Comparison of ENCODE assay signal across 2 cellular contexts in the genomic region with DNA sequence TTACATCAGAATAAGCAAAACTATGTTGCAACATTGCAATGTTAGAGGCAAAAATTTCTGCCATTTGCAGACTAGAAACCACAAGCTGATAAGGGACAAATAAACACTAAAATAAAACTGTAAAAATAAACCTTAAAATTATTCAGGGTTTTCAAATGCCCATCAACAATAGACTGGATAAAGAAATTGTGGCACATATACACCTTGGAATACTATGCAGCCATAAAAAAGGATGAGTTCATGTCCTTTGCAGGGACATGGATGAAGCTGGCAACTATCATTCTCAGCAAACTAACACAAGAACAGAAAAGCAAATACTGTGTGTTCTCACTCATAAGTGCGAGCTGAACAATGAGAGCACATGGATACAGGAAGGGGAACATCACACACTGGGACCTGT.
TF ChIP-seq lines count a peak whose summit lies in the region.

No MANE protein-coding gene starts in this region.

TF ChIP-seq in SK-N-SH, 30 proteins besides CTCF, POLR2A, EP300 and RAD21 (continued from another document):
- TF ChIP-seq TAF1 (IDR thresholded peaks at IDR 0.05; ENCODE audit: borderline replicate concordance, low read depth, low read length) (no peak), NRF1 (IDR thresholded peaks at IDR 0.05; ENCODE audit: low read depth, low read length) (no peak), MXI1 (IDR thresholded peaks at IDR 0.05; ENCODE audit: low read depth, low read length) (no peak), FOXJ3 (CRISPR knock-in tag; IDR thresholded peaks at IDR 0.05) (no peak), RFX5 (IDR thresholded peaks at IDR 0.05; ENCODE audit: low read length) (no peak), RXRA (IDR thresholded peaks at IDR 0.05; ENCODE audit: borderline replicate concordance, low read depth) (no peak), FOSL2 (IDR thresholded peaks at IDR 0.05; ENCODE audit: borderline replicate concordance, low read depth) (no peak), FOXM1 (IDR thresholded peaks at IDR 0.05; ENCODE audit: low read depth) (no peak), TCF12 (IDR thresholded peaks at IDR 0.05) (no peak), MEF2A (IDR thresholded peaks at IDR 0.05; ENCODE audit: borderline replicate concordance, low read depth) (no peak)
- TF ChIP-seq, protein P1, sequence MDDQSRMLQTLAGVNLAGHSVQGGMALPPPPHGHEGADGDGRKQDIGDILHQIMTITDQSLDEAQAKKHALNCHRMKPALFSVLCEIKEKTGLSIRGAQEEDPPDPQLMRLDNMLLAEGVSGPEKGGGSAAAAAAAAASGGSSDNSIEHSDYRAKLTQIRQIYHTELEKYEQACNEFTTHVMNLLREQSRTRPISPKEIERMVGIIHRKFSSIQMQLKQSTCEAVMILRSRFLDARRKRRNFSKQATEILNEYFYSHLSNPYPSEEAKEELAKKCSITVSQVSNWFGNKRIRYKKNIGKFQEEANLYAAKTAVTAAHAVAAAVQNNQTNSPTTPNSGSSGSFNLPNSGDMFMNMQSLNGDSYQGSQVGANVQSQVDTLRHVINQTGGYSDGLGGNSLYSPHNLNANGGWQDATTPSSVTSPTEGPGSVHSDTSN (IDR thresholded peaks at IDR 0.05), result no peak
- TF ChIP-seq, protein P2, sequence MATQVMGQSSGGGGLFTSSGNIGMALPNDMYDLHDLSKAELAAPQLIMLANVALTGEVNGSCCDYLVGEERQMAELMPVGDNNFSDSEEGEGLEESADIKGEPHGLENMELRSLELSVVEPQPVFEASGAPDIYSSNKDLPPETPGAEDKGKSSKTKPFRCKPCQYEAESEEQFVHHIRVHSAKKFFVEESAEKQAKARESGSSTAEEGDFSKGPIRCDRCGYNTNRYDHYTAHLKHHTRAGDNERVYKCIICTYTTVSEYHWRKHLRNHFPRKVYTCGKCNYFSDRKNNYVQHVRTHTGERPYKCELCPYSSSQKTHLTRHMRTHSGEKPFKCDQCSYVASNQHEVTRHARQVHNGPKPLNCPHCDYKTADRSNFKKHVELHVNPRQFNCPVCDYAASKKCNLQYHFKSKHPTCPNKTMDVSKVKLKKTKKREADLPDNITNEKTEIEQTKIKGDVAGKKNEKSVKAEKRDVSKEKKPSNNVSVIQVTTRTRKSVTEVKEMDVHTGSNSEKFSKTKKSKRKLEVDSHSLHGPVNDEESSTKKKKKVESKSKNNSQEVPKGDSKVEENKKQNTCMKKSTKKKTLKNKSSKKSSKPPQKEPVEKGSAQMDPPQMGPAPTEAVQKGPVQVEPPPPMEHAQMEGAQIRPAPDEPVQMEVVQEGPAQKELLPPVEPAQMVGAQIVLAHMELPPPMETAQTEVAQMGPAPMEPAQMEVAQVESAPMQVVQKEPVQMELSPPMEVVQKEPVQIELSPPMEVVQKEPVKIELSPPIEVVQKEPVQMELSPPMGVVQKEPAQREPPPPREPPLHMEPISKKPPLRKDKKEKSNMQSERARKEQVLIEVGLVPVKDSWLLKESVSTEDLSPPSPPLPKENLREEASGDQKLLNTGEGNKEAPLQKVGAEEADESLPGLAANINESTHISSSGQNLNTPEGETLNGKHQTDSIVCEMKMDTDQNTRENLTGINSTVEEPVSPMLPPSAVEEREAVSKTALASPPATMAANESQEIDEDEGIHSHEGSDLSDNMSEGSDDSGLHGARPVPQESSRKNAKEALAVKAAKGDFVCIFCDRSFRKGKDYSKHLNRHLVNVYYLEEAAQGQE (IDR thresholded peaks at IDR 0.05; ENCODE audit: low read depth, low read length), result no peak
- TF ChIP-seq, protein P3, sequence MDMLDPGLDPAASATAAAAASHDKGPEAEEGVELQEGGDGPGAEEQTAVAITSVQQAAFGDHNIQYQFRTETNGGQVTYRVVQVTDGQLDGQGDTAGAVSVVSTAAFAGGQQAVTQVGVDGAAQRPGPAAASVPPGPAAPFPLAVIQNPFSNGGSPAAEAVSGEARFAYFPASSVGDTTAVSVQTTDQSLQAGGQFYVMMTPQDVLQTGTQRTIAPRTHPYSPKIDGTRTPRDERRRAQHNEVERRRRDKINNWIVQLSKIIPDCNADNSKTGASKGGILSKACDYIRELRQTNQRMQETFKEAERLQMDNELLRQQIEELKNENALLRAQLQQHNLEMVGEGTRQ (IDR thresholded peaks at IDR 0.05; ENCODE audit: borderline replicate concordance, low read depth, low read length), result no peak
- TF ChIP-seq, protein P4, sequence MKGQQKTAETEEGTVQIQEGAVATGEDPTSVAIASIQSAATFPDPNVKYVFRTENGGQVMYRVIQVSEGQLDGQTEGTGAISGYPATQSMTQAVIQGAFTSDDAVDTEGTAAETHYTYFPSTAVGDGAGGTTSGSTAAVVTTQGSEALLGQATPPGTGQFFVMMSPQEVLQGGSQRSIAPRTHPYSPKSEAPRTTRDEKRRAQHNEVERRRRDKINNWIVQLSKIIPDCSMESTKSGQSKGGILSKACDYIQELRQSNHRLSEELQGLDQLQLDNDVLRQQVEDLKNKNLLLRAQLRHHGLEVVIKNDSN (IDR thresholded peaks at IDR 0.05; ENCODE audit: borderline replicate concordance, low read depth), result no peak
- TF ChIP-seq, protein P5, sequence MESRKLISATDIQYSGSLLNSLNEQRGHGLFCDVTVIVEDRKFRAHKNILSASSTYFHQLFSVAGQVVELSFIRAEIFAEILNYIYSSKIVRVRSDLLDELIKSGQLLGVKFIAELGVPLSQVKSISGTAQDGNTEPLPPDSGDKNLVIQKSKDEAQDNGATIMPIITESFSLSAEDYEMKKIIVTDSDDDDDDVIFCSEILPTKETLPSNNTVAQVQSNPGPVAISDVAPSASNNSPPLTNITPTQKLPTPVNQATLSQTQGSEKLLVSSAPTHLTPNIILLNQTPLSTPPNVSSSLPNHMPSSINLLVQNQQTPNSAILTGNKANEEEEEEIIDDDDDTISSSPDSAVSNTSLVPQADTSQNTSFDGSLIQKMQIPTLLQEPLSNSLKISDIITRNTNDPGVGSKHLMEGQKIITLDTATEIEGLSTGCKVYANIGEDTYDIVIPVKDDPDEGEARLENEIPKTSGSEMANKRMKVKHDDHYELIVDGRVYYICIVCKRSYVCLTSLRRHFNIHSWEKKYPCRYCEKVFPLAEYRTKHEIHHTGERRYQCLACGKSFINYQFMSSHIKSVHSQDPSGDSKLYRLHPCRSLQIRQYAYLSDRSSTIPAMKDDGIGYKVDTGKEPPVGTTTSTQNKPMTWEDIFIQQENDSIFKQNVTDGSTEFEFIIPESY (IDR thresholded peaks at IDR 0.05; ENCODE audit: borderline replicate concordance, low read depth), result no peak

TF ChIP-seq in HEK293, 187 proteins besides CTCF, POLR2A, EP300 and RAD21:
- TF ChIP-seq, protein P1 (CRISPR knock-in tag; IDR thresholded peaks at IDR 0.05), result no peak
- TF ChIP-seq ZNF146 (tag by site-specific recombination; IDR thresholded peaks at IDR 0.05), result 0 out of 2 replicates have a peak, but pooled peaks have one; percentile 20
TF ChIP-seq in HEK293: peak in this region for 1.
